In genomic region chr2:1658394-1659151, GRCh38 we compare ENCODE assay signal across 23 cellular contexts.
A peak's percentile ranks its signal among the peaks of the same experiment; 100 is the strongest.
DNase-seq lines count a peak whose midpoint lies in the region; ATAC-seq, FAIRE-seq and TF ChIP-seq lines count a peak whose summit lies in the region.
"Had no signal": no experiment of that assay in that cellular context is flagged by ENCODE, and none has a peak within 500 bp of the region (broad histone marks: within the 10 kb centered on the region; RNA-seq: fewer than 3 reads in every experiment).

No MANE protein-coding gene starts in this region.

- no peaks in the 10 kb centered on the region for H3K9me3 Mint-ChIP-seq in GM23338
- H3K9me3 Mint-ChIP-seq: CD4-positive, CD25-positive, alpha-beta regulatory T cell; central memory CD8-positive, alpha-beta T cell; neural progenitor cell; T-helper 1 cell treated with Interleukin-12 subunit alpha and Interleukin-12 subunit beta and Interleukin-4 antibody, amounts not matched to agents 30 μg/mL and 1 μg/mL, for 36 hours had no signal

- intact Hi-C loops in posterior vena cava (cut with DNase I), result loop anchor here in 1 of 2 donors (10.0 kb wide), 1 partner anchor 86 kb away; the partner anchor contains the start of gene PXDN

- H4K20me1 ChIP-seq in GM23338 (replicated peaks; ENCODE audit: insufficient read depth), result peaks cover 4% of the 10 kb centered on the region

- FAIRE-seq in urothelium cell line (lab: Jason Lieb, UNC), result no peak

- H3K4me1 Mint-ChIP-seq in GM23338, result peaks cover 15% of the 10 kb centered on the region
- H3K4me1 Mint-ChIP-seq: CD4-positive, CD25-positive, alpha-beta regulatory T cell; central memory CD8-positive, alpha-beta T cell had no signal

- H3K36me3 ChIP-seq in GM23338 (ENCODE audit: insufficient read depth), result peaks cover 31% of the 10 kb centered on the region
- H3K36me3 ChIP-seq in NT2/D1 (ENCODE audit: insufficient read depth, insufficient read length, low read length), result peaks cover 61% of the 10 kb centered on the region
- H3K36me3 ChIP-seq: neural progenitor cell had no signal

- no peaks in the 10 kb centered on the region for H3K9me3 ChIP-seq in NT2/D1 (ENCODE audit: insufficient read depth, low read length)
- H3K9me3 ChIP-seq: esophagus squamous epithelium, SJSA1 had no signal

- no peak for TF ChIP-seq POLR2A in GM18505 (IDR thresholded peaks at IDR 0.05; ENCODE audit: borderline replicate concordance, extremely low read depth, insufficient read depth, insufficient read length)

- H2AFZ ChIP-seq in GM23338, result no peak overlapping the region
- H2AFZ ChIP-seq: neural progenitor cell had no signal

- peaks cover 4% of the 10 kb centered on the region for H3K27me3 Mint-ChIP-seq in GM23338 (ENCODE audit: insufficient read depth, low read depth, poor library complexity)
- H3K27me3 Mint-ChIP-seq: CD4-positive, CD25-positive, alpha-beta regulatory T cell; central memory CD8-positive, alpha-beta T cell had no signal

- no peaks in the 10 kb centered on the region for H3K9me2 ChIP-seq in GM23338 (ENCODE audit: insufficient read depth)

- DNase-seq in GM23338 (ENCODE audit: low spot score) (no peak), NT2/D1 (ENCODE audit: low read depth, low spot score) (no peak), islet precursor cell (peak; percentile 56), posterior vena cava (ENCODE audit: low spot score) (peak; percentile 58), urothelium cell line (ENCODE audit: low spot score) (no peak), NCI-H2029 (lab: John Stamatoyannopoulos, UW) (no peak)
- DNase-seq: amniotic stem cell; CD4-positive, CD25-positive, alpha-beta regulatory T cell; DMS 273 treated with DMSO at 0.1 percent for 48 hours; effector CD8-positive, alpha-beta T cell; esophagus squamous epithelium; kidney glomerular epithelial cell; midbrain; NCI-H1417; NCI-H2171; NCI-H748 treated with DMSO at 0.1 percent for 48 hours; PC-3 had no signal

- H3K27me3 ChIP-seq in GM23338 (ENCODE audit: insufficient read depth) (no peaks in the 10 kb centered on the region), NT2/D1 (ENCODE audit: insufficient read depth, insufficient read length) (no peaks in the 10 kb centered on the region)
- H3K27me3 ChIP-seq: neural progenitor cell, SJSA1 had no signal

- H3K4me3 ChIP-seq in GM23338 (no peak overlapping the region), NT2/D1 (ENCODE audit: insufficient read length, low read depth) (no peak overlapping the region)
- H3K4me3 ChIP-seq: esophagus squamous epithelium, neural progenitor cell, SJSA1 had no signal

- peak overlapping the region; percentile 21 for H3K9ac ChIP-seq in NT2/D1 (ENCODE audit: insufficient read length, low read depth)
- H3K9ac ChIP-seq: neural progenitor cell had no signal

- no peaks in the 10 kb centered on the region for H3F3A ChIP-seq in GM23338 (replicated peaks; ENCODE audit: low read depth)

- H3K79me2 ChIP-seq in GM23338 (replicated peaks; ENCODE audit: insufficient read depth), result no peaks in the 10 kb centered on the region; the same call in 1 of the 2 replicates

- no peak for ATAC-seq in GM23338
- no peak for ATAC-seq in GM18505 (IDR thresholded peaks at IDR 0.05; ENCODE audit: unreplicated experiment)
- ATAC-seq: PC-3 had no signal

- peak overlapping the region; percentile 22; the same call in 1 of the 2 replicates for H3K27ac Mint-ChIP-seq in GM23338
- H3K27ac Mint-ChIP-seq: CD4-positive, CD25-positive, alpha-beta regulatory T cell; neural progenitor cell; T-helper 1 cell treated with Interleukin-12 subunit alpha and Interleukin-12 subunit beta and Interleukin-4 antibody, amounts not matched to agents 30 μg/mL and 1 μg/mL, for 36 hours had no signal

- no peak overlapping the region for H3K4me2 ChIP-seq in GM23338
- H3K4me2 ChIP-seq: neural progenitor cell had no signal

- no peak overlapping the region for H3K27ac ChIP-seq in GM23338 (ENCODE audit: low read depth)
- H3K27ac ChIP-seq: esophagus squamous epithelium, neural progenitor cell, SJSA1, VCaP had no signal

- no peak for TF ChIP-seq CTCF in GM23338 (conservative IDR thresholded peaks at IDR 0.05; ENCODE audit: low read depth in 2 of 2)

- H3K4me3 Mint-ChIP-seq in GM23338, result no peak overlapping the region
- H3K4me3 Mint-ChIP-seq: CD4-positive, CD25-positive, alpha-beta regulatory T cell; central memory CD8-positive, alpha-beta T cell; neural progenitor cell; T-helper 1 cell treated with Interleukin-12 subunit alpha and Interleukin-12 subunit beta and Interleukin-4 antibody, amounts not matched to agents 30 μg/mL and 1 μg/mL, for 36 hours had no signal

- H3K4me1 ChIP-seq in GM23338 (ENCODE audit: insufficient read depth), result no peaks in the 10 kb centered on the region
- peaks cover 2% of the 10 kb centered on the region for H3K4me1 ChIP-seq in NT2/D1 (ENCODE audit: insufficient read depth, insufficient read length)
- H3K4me1 ChIP-seq: neural progenitor cell had no signal

- peaks cover 42% of the 10 kb centered on the region for H3K36me3 Mint-ChIP-seq in GM23338 (ENCODE audit: low read depth)
- H3K36me3 Mint-ChIP-seq: CD4-positive, CD25-positive, alpha-beta regulatory T cell had no signal

TF ChIP-seq in GM23338, 12 proteins besides CTCF, POLR2A, EP300 and RAD21:
- TF ChIP-seq EZH2 (IDR thresholded peaks at IDR 0.05; ENCODE audit: low read depth, unreplicated experiment), result no peak

Comparison
In these comparisons a context has a peak if more than half of its experiments do, and no peak if none do; other contexts are left out.
1. DNase-seq: peak in islet precursor cell (single experiment) and posterior vena cava (single experiment); none in GM23338 (single experiment), NT2/D1 (single experiment), urothelium cell line (single experiment) and NCI-H2029 (single experiment).